Comparison of ENCODE assay signal across 1 cellular context in the genomic region with DNA sequence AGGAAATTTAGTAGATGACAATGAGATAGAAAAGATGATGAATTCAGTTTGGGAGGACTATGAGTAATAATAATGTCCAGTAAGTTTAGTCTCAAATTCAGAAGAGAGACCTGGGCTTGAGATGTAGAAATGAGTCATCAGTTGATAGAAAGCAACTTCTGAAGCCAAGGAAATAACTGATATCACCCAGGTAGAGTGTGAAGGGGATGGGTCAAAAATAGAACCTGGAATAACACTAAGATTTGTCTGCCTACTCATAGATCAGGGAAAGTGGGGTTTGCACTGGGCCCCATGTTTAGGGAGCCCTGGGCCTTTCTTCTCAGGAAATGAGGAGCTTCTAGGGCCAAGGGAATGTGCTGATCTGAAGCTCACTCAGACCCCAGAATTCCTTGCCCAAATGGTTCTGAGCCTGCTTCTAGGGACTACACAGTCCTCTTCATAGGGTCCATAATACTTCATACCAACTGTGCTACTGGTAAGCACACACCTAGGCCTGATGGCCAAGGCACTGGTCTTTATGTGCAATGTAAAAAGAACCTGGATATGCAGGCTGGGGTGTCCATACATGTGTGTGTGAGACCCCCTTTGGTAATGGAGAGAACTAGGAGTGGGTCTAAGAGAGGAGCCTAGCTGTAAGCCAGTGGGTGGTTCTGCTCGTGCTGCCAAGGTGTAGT.
TF ChIP-seq lines count a peak whose summit lies in the region.

No MANE protein-coding gene starts in this region.

TF ChIP-seq in GM12878, 131 proteins besides CTCF, POLR2A, EP300 and RAD21 (continued from another document):
- TF ChIP-seq, protein P1, sequence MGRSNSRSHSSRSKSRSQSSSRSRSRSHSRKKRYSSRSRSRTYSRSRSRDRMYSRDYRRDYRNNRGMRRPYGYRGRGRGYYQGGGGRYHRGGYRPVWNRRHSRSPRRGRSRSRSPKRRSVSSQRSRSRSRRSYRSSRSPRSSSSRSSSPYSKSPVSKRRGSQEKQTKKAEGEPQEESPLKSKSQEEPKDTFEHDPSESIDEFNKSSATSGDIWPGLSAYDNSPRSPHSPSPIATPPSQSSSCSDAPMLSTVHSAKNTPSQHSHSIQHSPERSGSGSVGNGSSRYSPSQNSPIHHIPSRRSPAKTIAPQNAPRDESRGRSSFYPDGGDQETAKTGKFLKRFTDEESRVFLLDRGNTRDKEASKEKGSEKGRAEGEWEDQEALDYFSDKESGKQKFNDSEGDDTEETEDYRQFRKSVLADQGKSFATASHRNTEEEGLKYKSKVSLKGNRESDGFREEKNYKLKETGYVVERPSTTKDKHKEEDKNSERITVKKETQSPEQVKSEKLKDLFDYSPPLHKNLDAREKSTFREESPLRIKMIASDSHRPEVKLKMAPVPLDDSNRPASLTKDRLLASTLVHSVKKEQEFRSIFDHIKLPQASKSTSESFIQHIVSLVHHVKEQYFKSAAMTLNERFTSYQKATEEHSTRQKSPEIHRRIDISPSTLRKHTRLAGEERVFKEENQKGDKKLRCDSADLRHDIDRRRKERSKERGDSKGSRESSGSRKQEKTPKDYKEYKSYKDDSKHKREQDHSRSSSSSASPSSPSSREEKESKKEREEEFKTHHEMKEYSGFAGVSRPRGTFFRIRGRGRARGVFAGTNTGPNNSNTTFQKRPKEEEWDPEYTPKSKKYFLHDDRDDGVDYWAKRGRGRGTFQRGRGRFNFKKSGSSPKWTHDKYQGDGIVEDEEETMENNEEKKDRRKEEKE (IDR thresholded peaks at IDR 0.05), result no peak
- TF ChIP-seq SMAD5 (IDR thresholded peaks at IDR 0.05; ENCODE audit: low read depth), result no peak
- no peak for TF ChIP-seq SIN3A (IDR thresholded peaks at IDR 0.05; ENCODE audit: low read depth, low read length)
- TF ChIP-seq, protein P2, sequence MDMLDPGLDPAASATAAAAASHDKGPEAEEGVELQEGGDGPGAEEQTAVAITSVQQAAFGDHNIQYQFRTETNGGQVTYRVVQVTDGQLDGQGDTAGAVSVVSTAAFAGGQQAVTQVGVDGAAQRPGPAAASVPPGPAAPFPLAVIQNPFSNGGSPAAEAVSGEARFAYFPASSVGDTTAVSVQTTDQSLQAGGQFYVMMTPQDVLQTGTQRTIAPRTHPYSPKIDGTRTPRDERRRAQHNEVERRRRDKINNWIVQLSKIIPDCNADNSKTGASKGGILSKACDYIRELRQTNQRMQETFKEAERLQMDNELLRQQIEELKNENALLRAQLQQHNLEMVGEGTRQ (IDR thresholded peaks at IDR 0.05; ENCODE audit: borderline replicate concordance, low read depth, low read length), result no peak
- no peak for TF ChIP-seq ASH2L (IDR thresholded peaks at IDR 0.05; ENCODE audit: borderline replicate concordance, low read depth)
- no peak for TF ChIP-seq MYB (IDR thresholded peaks at IDR 0.05; ENCODE audit: borderline replicate concordance, low read depth, low read length)
- TF ChIP-seq FOXM1 (IDR thresholded peaks at IDR 0.05; ENCODE audit: low read depth, low read length), result no peak; the same call in 1 of the 2 replicates
- no peak for TF ChIP-seq HDAC6 (IDR thresholded peaks at IDR 0.05; ENCODE audit: unreplicated experiment)
- no peak for TF ChIP-seq HDGF (IDR thresholded peaks at IDR 0.05)
- no peak for TF ChIP-seq WRNIP1 (IDR thresholded peaks at IDR 0.05; ENCODE audit: borderline replicate concordance, low read depth, low read length)
- TF ChIP-seq, protein P3, sequence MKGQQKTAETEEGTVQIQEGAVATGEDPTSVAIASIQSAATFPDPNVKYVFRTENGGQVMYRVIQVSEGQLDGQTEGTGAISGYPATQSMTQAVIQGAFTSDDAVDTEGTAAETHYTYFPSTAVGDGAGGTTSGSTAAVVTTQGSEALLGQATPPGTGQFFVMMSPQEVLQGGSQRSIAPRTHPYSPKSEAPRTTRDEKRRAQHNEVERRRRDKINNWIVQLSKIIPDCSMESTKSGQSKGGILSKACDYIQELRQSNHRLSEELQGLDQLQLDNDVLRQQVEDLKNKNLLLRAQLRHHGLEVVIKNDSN (IDR thresholded peaks at IDR 0.05; ENCODE audit: borderline replicate concordance, extremely low read length, insufficient read depth, low read depth, low read length), result no peak
- TF ChIP-seq TCF7 (IDR thresholded peaks at IDR 0.05; ENCODE audit: borderline replicate concordance), result no peak
- no peak for TF ChIP-seq TCF12 (IDR thresholded peaks at IDR 0.05; ENCODE audit: low read depth, low read length)
